32 cellular contexts compared by ENCODE assay signal in genomic region chr13:74751739-74752138, GRCh38.
DNase-seq lines count a peak whose midpoint lies in the region; ATAC-seq and TF ChIP-seq lines count a peak whose summit lies in the region.
"Had no signal": no experiment of that assay in that cellular context is flagged by ENCODE, and none has a peak within 500 bp of the region (broad histone marks: within the 10 kb centered on the region; RNA-seq: fewer than 3 reads in every experiment).

No MANE protein-coding gene starts in this region.

- H3K4me3 ChIP-seq in A673 (ENCODE audit: low read depth, low read length, poor library complexity, severe bottlenecking) (no peak overlapping the region), SJCRH30 (no peak overlapping the region)
- H3K4me3 ChIP-seq: BLaER1 treated with 17β-estradiol and CSF1 and Interleukin-3, amounts not matched to agents 10 nM and 100 nM; gastroesophageal sphincter; hepatocyte; lung; mucosa of descending colon; Peyer's patch; prostate gland; right lobe of liver; thyroid gland; uterus had no signal

- H3K4me1 ChIP-seq in A673 (ENCODE audit: insufficient read depth, low read length, poor library complexity, severe bottlenecking) (no peaks in the 10 kb centered on the region), SJCRH30 (peaks cover 3% of the 10 kb centered on the region; the same call in 1 of the 2 replicates)
- H3K4me1 ChIP-seq: BLaER1 treated with 17β-estradiol and CSF1 and Interleukin-3, amounts not matched to agents 10 nM and 100 nM; Caco-2; gastroesophageal sphincter; Peyer's patch; prostate gland; right lobe of liver; thyroid gland; uterus had no signal

- no peaks in the 10 kb centered on the region for H3K36me3 ChIP-seq in A673 (ENCODE audit: insufficient read depth, low read length, poor library complexity, severe bottlenecking)
- H3K36me3 ChIP-seq in SJCRH30 = no peaks in the 10 kb centered on the region
- H3K36me3 ChIP-seq: BLaER1 treated with 17β-estradiol and CSF1 and Interleukin-3, amounts not matched to agents 10 nM and 100 nM; gastroesophageal sphincter; Peyer's patch; prostate gland; right lobe of liver; thyroid gland; uterus had no signal

- intact Hi-C loops in A673 (cut with micrococcal nuclease; ENCODE audit: unreplicated experiment) = no loop called here

- CTCF ChIA-PET in A673 (lab: Charles Lee) = interaction anchor here (0.6 kb wide), 1 partner anchor 15 kb away, joined by 7 read pairs; no protein-coding TSS in a partner anchor

- no peak for ATAC-seq in stimulated activated naive CD8-positive, alpha-beta T cell treated with anti-CD3 and anti-CD28 coated beads, Interleukin-15, Interleukin-2, amounts not matched to agents 100 U/mL and 50 U/mL, for 24 hours
- ATAC-seq: gastroesophageal sphincter, mucosa of descending colon, right lobe of liver had no signal

- TF ChIP-seq CTCF in A673 (conservative IDR thresholded peaks at IDR 0.05; ENCODE audit: low read depth, low read length) = no peak

- BruUV-seq in A673 (replicated peaks; lab: Mats Ljungman, UMichigan) = no TSS peak

- H3K27ac ChIP-seq in A673 (ENCODE audit: low read depth, low read length, poor library complexity, severe bottlenecking) (no peak overlapping the region), SJCRH30 (no peak overlapping the region)
- H3K27ac ChIP-seq: BLaER1 treated with 17β-estradiol and CSF1 and Interleukin-3, amounts not matched to agents 10 nM and 100 nM; gastroesophageal sphincter; hepatocyte; Peyer's patch; prostate gland; right lobe of liver; thyroid gland; uterus had no signal

- POLR2A ChIA-PET in A673 (lab: Charles Lee; ENCODE audit: low non-redundant PET) = no interaction called here

- H3K9me3 ChIP-seq in A673 (ENCODE audit: low read depth, low read length, poor library complexity, severe bottlenecking) (no peaks in the 10 kb centered on the region), SJCRH30 (replicated peaks) (no peaks in the 10 kb centered on the region)
- H3K9me3 ChIP-seq: BLaER1 treated with 17β-estradiol and CSF1 and Interleukin-3, amounts not matched to agents 10 nM and 100 nM; Caco-2; gastroesophageal sphincter; mucosa of descending colon; Peyer's patch; prostate gland; right lobe of liver; thyroid gland; uterus had no signal

- no peaks in the 10 kb centered on the region for H3K27me3 ChIP-seq in A673 (replicated peaks; ENCODE audit: insufficient read depth, low read depth, low read length, poor library complexity)
- H3K27me3 ChIP-seq in SJCRH30 = no peaks in the 10 kb centered on the region
- H3K27me3 ChIP-seq: BLaER1 treated with 17β-estradiol and CSF1 and Interleukin-3, amounts not matched to agents 10 nM and 100 nM; gastroesophageal sphincter; hepatocyte; Peyer's patch; right lobe of liver; thyroid gland; uterus had no signal

- peak; percentile 3 for DNase-seq in A673 (ENCODE audit: low spot score)
- DNase-seq in DMS153 (lab: John Stamatoyannopoulos, UW) = peak; percentile 4
- peak; percentile 91 for DNase-seq in NCI-H345 (lab: John Stamatoyannopoulos, UW)
- DNase-seq in SJCRH30 = peak; percentile 60 to 80
- DNase-seq in NCI-H1436 treated with DMSO at 0.1 percent for 48 hours (lab: John Stamatoyannopoulos, UW) = no peak
- no peak for DNase-seq in inferior parietal cortex (ENCODE audit: extremely low spot score)
- no peak for DNase-seq in stimulated activated naive CD8-positive, alpha-beta T cell treated with anti-CD3 and anti-CD28 coated beads, Interleukin-15, Interleukin-2, amounts not matched to agents 100 U/mL and 50 U/mL, for 24 hours
- DNase-seq: activated B cell treated with CpG ODN at 0.5 μM for 24 hours; activated CD4-positive, alpha-beta T cell treated with anti-CD3 and anti-CD28 coated beads, Interleukin-2, amount 50 U/mL, for 1 hour; activated gamma-delta T cell; activated naive CD8-positive, alpha-beta T cell treated with anti-CD3 and anti-CD28 coated beads for 36 hours; activated T-cell treated with anti-CD3 and anti-CD28 coated beads, Interleukin-2, amount 50 U/mL, for 24 hours; aorta; Caco-2; DND-41; KBM-7; mucosa of descending colon; natural killer cell; NCI-H1436; NCI-H2171; NCI-H524 treated with DMSO at 0.1 percent for 48 hours; nucleus accumbens; Peyer's patch; right lobe of liver; T-cell; thyroid gland; uterus had no signal

Comparison
In these comparisons a context has a peak if more than half of its experiments do, and no peak if none do; other contexts are left out.
1. DNase-seq: peak in A673 (single experiment), DMS153 (single experiment), NCI-H345 (single experiment) and SJCRH30 (2 of 2); none in NCI-H1436 treated with DMSO at 0.1 percent for 48 hours (single experiment), inferior parietal cortex (single experiment) and stimulated activated naive CD8-positive, alpha-beta T cell treated with anti-CD3 and anti-CD28 coated beads, Interleukin-15, Interleukin-2, amounts not matched to agents 100 U/mL and 50 U/mL, for 24 hours (single experiment).